In genomic region chr15:91283155-91283554, GRCh38 we compare ENCODE assay signal across 33 cellular contexts.
"Had no signal": no experiment of that assay in that cellular context is flagged by ENCODE, and none has a peak within 500 bp of the region (broad histone marks: within the 10 kb centered on the region; RNA-seq: fewer than 3 reads in every experiment).

No MANE protein-coding gene starts in this region.

- H3K4me3 ChIP-seq: adrenal gland, body of pancreas, breast epithelium had no signal

- H3K27ac ChIP-seq: adrenal gland, body of pancreas, brain microvascular endothelial cell, breast epithelium, VCaP had no signal

- ATAC-seq: activated CD8-positive, alpha-beta T cell treated with anti-CD3 and anti-CD28 coated beads for 36 hours; activated naive CD4-positive, alpha-beta T cell treated with anti-CD3 and anti-CD28 coated beads, Interleukin-2, amount 50 U/mL, for 72 hours; activated T-cell treated with anti-CD3 and anti-CD28 coated beads, Interleukin-2, amount 50 U/mL, for 4 hours; activated T-cell treated with anti-CD3 and anti-CD28 coated beads, Interleukin-2, amount 50 U/mL, for 72 hours; activated T-helper 17 cell treated with anti-CD3 and anti-CD28 coated beads, Interleukin-2, amount 50 U/mL, for 72 hours; body of pancreas had no signal

- H3K27me3 ChIP-seq: adrenal gland, body of pancreas, brain microvascular endothelial cell had no signal

- DNase-seq: activated B cell treated with CpG ODN at 0.5 μM for 24 hours; activated CD4-positive, alpha-beta memory T cell treated with anti-CD3 and anti-CD28 coated beads for 36 hours; activated CD4-positive, alpha-beta T cell treated with anti-CD3 and anti-CD28 coated beads for 4 hours; activated CD4-positive, alpha-beta T cell treated with anti-CD3 and anti-CD28 coated beads, Interleukin-2, amount 10 ng/mL, durations not matched to agents 24 days and 14 days; activated CD4-positive, alpha-beta T cell treated with anti-CD3 and anti-CD28 coated beads, Interleukin-2, amount 50 U/mL, for 1 hour; activated CD4-positive, alpha-beta T cell treated with anti-CD3 and anti-CD28 coated beads, Interleukin-2, amount 50 U/mL, for 4 hours; activated CD4-positive, CD25-positive, alpha-beta regulatory T cell treated with anti-CD3 and anti-CD28 coated beads, Interleukin-2, amount 50 U/mL, for 72 hours; activated CD8-positive, alpha-beta memory T cell treated with anti-CD3 and anti-CD28 coated beads, Interleukin-2, amount 50 U/mL, for 4 hours; activated CD8-positive, alpha-beta T cell treated with anti-CD3 and anti-CD28 coated beads for 36 hours; activated effector memory CD4-positive, alpha-beta T cell treated with anti-CD3 and anti-CD28 coated beads, Interleukin-2, amount 50 U/mL, for 16 hours; activated gamma-delta T cell treated with Interleukin-2 at 50 U/mL for 16 hours; activated naive CD4-positive, alpha-beta T cell; activated naive CD4-positive, alpha-beta T cell treated with anti-CD3 and anti-CD28 coated beads for 36 hours; activated naive CD4-positive, alpha-beta T cell treated with anti-CD3 and anti-CD28 coated beads, Interleukin-2, amount 50 U/mL, for 16 hours; activated naive CD8-positive, alpha-beta T cell treated with anti-CD3 and anti-CD28 coated beads for 36 hours; activated T-cell treated with anti-CD3 and anti-CD28 coated beads for 4 hours; activated T-cell treated with anti-CD3 and anti-CD28 coated beads, Interleukin-2, amount 50 U/mL, for 1 hour; activated T-cell treated with anti-CD3 and anti-CD28 coated beads, Interleukin-2, amount 50 U/mL, for 4 hours; activated T-cell treated with anti-CD3 and anti-CD28 coated beads, Interleukin-2, amount 50 U/mL, for 72 hours; adrenal gland; amygdala; aorta; body of pancreas; brain microvascular endothelial cell; central memory CD4-positive, alpha-beta T cell; cerebellar nuclear complex; T-helper 1 cell; T-helper 2 cell; T-helper 9 cell had no signal
